1 cellular context compared by ENCODE assay signal in the genomic region with DNA sequence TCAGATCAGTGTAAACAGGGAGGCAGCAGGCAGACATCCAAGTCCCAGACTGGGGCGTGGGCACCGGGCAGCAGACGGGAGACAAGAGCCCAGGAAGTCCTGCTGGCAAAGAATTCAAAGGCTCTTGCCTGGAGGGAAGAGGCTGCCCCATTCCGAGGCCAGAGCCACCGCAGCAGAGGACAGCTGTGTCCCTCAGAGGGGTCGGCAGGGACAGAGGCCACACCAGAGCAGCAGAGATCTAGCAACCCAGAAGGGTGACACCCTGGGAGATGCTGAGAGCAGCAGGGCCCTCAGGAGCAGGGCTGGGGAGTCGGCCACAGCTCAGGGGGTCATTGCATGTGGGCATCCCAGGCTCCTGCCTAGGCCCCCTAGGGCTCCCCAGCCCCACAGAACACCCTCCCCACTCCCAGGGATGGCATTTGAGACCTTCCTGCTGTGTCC.
TF ChIP-seq lines count a peak whose summit lies in the region.

No MANE protein-coding gene starts in this region.

TF ChIP-seq in IMR-90, 13 proteins besides CTCF, POLR2A, EP300 and RAD21:
- TF ChIP-seq MAFK (IDR thresholded peaks at IDR 0.05; ENCODE audit: low read depth, low read length) (no peak), MAZ (IDR thresholded peaks at IDR 0.05; ENCODE audit: borderline replicate concordance, low read depth, low read length) (no peak)
- TF ChIP-seq, protein P1, sequence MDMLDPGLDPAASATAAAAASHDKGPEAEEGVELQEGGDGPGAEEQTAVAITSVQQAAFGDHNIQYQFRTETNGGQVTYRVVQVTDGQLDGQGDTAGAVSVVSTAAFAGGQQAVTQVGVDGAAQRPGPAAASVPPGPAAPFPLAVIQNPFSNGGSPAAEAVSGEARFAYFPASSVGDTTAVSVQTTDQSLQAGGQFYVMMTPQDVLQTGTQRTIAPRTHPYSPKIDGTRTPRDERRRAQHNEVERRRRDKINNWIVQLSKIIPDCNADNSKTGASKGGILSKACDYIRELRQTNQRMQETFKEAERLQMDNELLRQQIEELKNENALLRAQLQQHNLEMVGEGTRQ (IDR thresholded peaks at IDR 0.05; ENCODE audit: low read depth, low read length) = no peak
